19 cellular contexts compared by ENCODE assay signal in genomic region chr1:174049514-174049913, GRCh38.
"Had no signal": no experiment of that assay in that cellular context is flagged by ENCODE, and none has a peak within 500 bp of the region (broad histone marks: within the 10 kb centered on the region; RNA-seq: fewer than 3 reads in every experiment).

No MANE protein-coding gene starts in this region.

- ATAC-seq: left colon; left lung; naive thymus-derived CD4-positive, alpha-beta T cell; natural killer cell treated with Interleukin-12 subunit alpha and Interleukin-12 subunit beta and Interleukin-15 and Interleukin-18, amount 100 ng/mL, for 72 hours; right lobe of liver; stimulated activated memory B cell treated with anti-CD40 and anti-IgM and Interleukin-4, amounts not matched to agents 10 μg/mL and 1 μg/mL and 100 μg/mL, for 72 hours; stimulated activated naive CD8-positive, alpha-beta T cell treated with anti-CD3 and anti-CD28 coated beads, Interleukin-15, amount 100 ng/mL, for 72 hours had no signal

- DNase-seq: hypothalamus; immature natural killer cell; kidney; left colon; left lung; mesendoderm; naive thymus-derived CD4-positive, alpha-beta T cell; ovary; right lobe of liver; small intestine; spleen; stimulated activated CD4-positive, alpha-beta T cell treated with anti-CD3 and anti-CD28 coated beads, Interleukin-4, amount 100 ng/mL, for 4 hours; stimulated activated CD8-positive, alpha-beta memory T cell treated with anti-CD3 and anti-CD28 coated beads, Interleukin-4, amount 100 ng/mL, for 48 hours; stimulated activated naive CD4-positive, alpha-beta T cell treated with Interleukin-2 at 50 U/mL for 16 hours; stimulated activated naive CD8-positive, alpha-beta T cell treated with anti-CD3 and anti-CD28 coated beads, Interleukin-15, amount 100 ng/mL, for 72 hours; substantia nigra; uterus had no signal
